ENCODE assay signal across 27 cellular contexts in the genomic region with DNA sequence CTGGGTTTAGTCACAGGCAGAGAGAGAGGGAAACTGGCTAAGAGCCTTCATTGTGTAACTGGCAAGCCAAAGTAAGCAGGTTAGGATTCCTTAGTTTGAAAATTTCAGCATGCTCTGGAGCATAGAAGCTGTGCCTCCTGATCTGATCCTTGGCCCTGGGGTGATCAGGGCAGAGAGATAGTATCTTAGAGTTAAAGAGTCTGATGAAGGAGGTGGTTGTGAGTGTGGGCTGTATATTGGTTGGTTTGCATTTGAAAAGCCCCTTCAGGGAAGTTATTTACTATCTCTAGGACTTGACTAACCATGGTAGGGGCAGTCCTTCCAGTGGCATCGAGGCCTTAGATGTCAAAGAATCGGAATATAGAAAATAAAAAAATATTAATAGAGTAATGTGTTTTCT.
A peak's percentile ranks its signal among the peaks of the same experiment; 100 is the strongest.
DNase-seq lines count a peak whose midpoint lies in the region; ATAC-seq, FAIRE-seq and TF ChIP-seq lines count a peak whose summit lies in the region.
"Had no signal": no experiment of that assay in that cellular context is flagged by ENCODE, and none has a peak within 500 bp of the region (broad histone marks: within the 10 kb centered on the region; RNA-seq: fewer than 3 reads in every experiment).

No MANE protein-coding gene starts in this region.

- POLR2A ChIA-PET in H1 (lab: Charles Lee; ENCODE audit: partially characterized antibody), result no interaction called here

- H3K14ac ChIP-seq in H1 (ENCODE audit: insufficient read length), result no peak overlapping the region

- H3K27ac Mint-ChIP-seq in GM23338, result no peak overlapping the region; the same call in 1 of the 2 replicates
- no peak overlapping the region for H3K27ac Mint-ChIP-seq in HFFc6
- H3K27ac Mint-ChIP-seq: CD14-positive monocyte; CD4-positive, alpha-beta memory T cell; CD4-positive, CD25-positive, alpha-beta regulatory T cell; CD8-positive, alpha-beta memory T cell had no signal

- H2BK5ac ChIP-seq in H1 (ENCODE audit: low read depth, low read length) (peak overlapping the region; percentile 73; the same call in 1 of the 2 replicates), mesendoderm (ENCODE audit: low read length) (no peak overlapping the region)

- TF ChIP-seq POLR2A in H1 (IDR thresholded peaks at IDR 0.05; ENCODE audit: control extremely low read depth in 1 of 2, low read depth in 2 of 2, low read length in 2 of 2), result no peak

- CTCF ChIA-PET in H1 (lab: Charles Lee; ENCODE audit: partially characterized antibody), result interaction anchor here (0.9 to 1.5 kb wide), 2 partner anchors 11 to 13 kb away, joined by 3 to 5 read pairs; no protein-coding TSS in a partner anchor

- no peak overlapping the region for H2BK20ac ChIP-seq in H1 (ENCODE audit: low read length)

- H3K9me2 ChIP-seq in GM23338 (ENCODE audit: insufficient read depth), result no peaks in the 10 kb centered on the region

- H3K18ac ChIP-seq in H1 (ENCODE audit: extremely low read depth, low read length) (no peak overlapping the region), mesendoderm (ENCODE audit: low read length) (no peak overlapping the region)

- no peak overlapping the region for H3K23ac ChIP-seq in H1 (ENCODE audit: insufficient read length)
- no peak overlapping the region for H3K23ac ChIP-seq in mesendoderm (ENCODE audit: low read length)

- peaks cover 10 to 17% of the 10 kb centered on the region in 2 experiments for H3K9me3 ChIP-seq in H1 (ENCODE audit: insufficient read depth in 2 of 2, low read depth in 1 of 2, low read length in 1 of 2)
- H3K9me3 ChIP-seq: BE2C had no signal

- ATAC-seq in GM23338 (peak; percentile 46; the same call in 2 of the 3 replicates), HG02798 (IDR thresholded peaks at IDR 0.05; ENCODE audit: poor library complexity, unreplicated experiment) (no peak)

- TF ChIP-seq EP300 in H1 (IDR thresholded peaks at IDR 0.05; ENCODE audit: borderline replicate concordance in 1 of 2, low read depth in 2 of 2, low read length in 2 of 2), result no peak

- H2BK120ac ChIP-seq in H1 (replicated peaks; ENCODE audit: low read depth, low read length) (no peak overlapping the region), mesendoderm (ENCODE audit: low read depth, low read length) (no peak overlapping the region)

- H3K36me3 ChIP-seq in GM23338 (ENCODE audit: insufficient read depth) (no peaks in the 10 kb centered on the region), H1 (ENCODE audit: control insufficient read depth in 2 of 4, insufficient read depth in 4 of 4, low read length in 3 of 4) (peaks cover 0 to 3% (median 0%) of the 10 kb centered on the region in 4 experiments; a peak in 1 of 8 replicates), mesendoderm (ENCODE audit: control insufficient read depth, insufficient read depth, low read length) (no peaks in the 10 kb centered on the region)
- H3K36me3 ChIP-seq: BE2C, BLaER1 had no signal

- H3K9me3 Mint-ChIP-seq in GM23338 (peaks cover 28% of the 10 kb centered on the region), HFFc6 (peaks cover 31% of the 10 kb centered on the region)

- H3K4me2 ChIP-seq in GM23338 (no peak overlapping the region), H1 (ENCODE audit: insufficient read depth in 1 of 2, low read depth in 2 of 2, low read length in 2 of 2) (no peak overlapping the region), mesendoderm (ENCODE audit: low read length) (no peak overlapping the region)
- H3K4me2 ChIP-seq: BLaER1 had no signal

- TF ChIP-seq CTCF in GM23338 (conservative IDR thresholded peaks at IDR 0.05; ENCODE audit: low read depth in 2 of 2), result no peak
- TF ChIP-seq CTCF in H1 (IDR thresholded peaks at IDR 0.05; ENCODE audit: control extremely low read depth in 1 of 3, insufficient read depth in 1 of 3, low read depth in 1 of 3, low read length in 3 of 3), result no peak
- no peak for TF ChIP-seq CTCF in HFFc6 (IDR thresholded peaks at IDR 0.05)

- peaks cover 25% of the 10 kb centered on the region for H3K36me3 Mint-ChIP-seq in GM23338 (ENCODE audit: low read depth)
- no peaks in the 10 kb centered on the region for H3K36me3 Mint-ChIP-seq in HFFc6 (ENCODE audit: low read depth)
- H3K36me3 Mint-ChIP-seq: CD14-positive monocyte; CD4-positive, CD25-positive, alpha-beta regulatory T cell had no signal

- no peak for TF ChIP-seq RAD21 in H1 (IDR thresholded peaks at IDR 0.05 in 1 of 2, conservative IDR thresholded peaks at IDR 0.05 in 1 of 2; ENCODE audit: low read depth in 2 of 2, low read length in 2 of 2)

- no peak overlapping the region for H2BK12ac ChIP-seq in H1 (ENCODE audit: low read depth, low read length)

- H4K91ac ChIP-seq in H1 (replicated peaks; ENCODE audit: insufficient read length, low read length), result no peak overlapping the region

- H2AFZ ChIP-seq in GM23338 (no peak overlapping the region), H1 (ENCODE audit: low read length) (no peak overlapping the region)

- WGBS in H1 (ENCODE audit: extremely low coverage in 1 of 2, insufficient coverage in 1 of 2, insufficient read length in 1 of 2, insufficient replicate concordance in 2 of 2, low coverage in 1 of 2, low lambda C conversion rate in 2 of 2, missing lambda C conversion rate in 1 of 2), 2 experiments, result 88% methylated on average over 2 of the region's 2 CpGs; no CpG with 5 or more reads in 1 of the 2 experiments
- WGBS in mesendoderm (ENCODE audit: extremely low coverage, insufficient coverage, low lambda C conversion rate), result no CpG with 5 or more reads among the region's 2 CpGs

- no peak overlapping the region for H3K56ac ChIP-seq in H1 (replicated peaks; ENCODE audit: insufficient read length, low read depth, low read length)
- no peak overlapping the region for H3K56ac ChIP-seq in mesendoderm (ENCODE audit: low read length)

- H3K4me3 Mint-ChIP-seq in GM23338, result no peak overlapping the region
- no peak overlapping the region for H3K4me3 Mint-ChIP-seq in HFFc6
- H3K4me3 Mint-ChIP-seq: CD14-positive monocyte; CD4-positive, alpha-beta memory T cell; CD4-positive, CD25-positive, alpha-beta regulatory T cell; CD8-positive, alpha-beta memory T cell had no signal

- no peaks in the 10 kb centered on the region for H3K79me1 ChIP-seq in H1 (ENCODE audit: low read depth, low read length)
- no peaks in the 10 kb centered on the region for H3K79me1 ChIP-seq in mesendoderm (ENCODE audit: low read length)

- DNase-seq in GM23338 (ENCODE audit: low spot score), result peak; percentile 12
- DNase-seq in H1 (ENCODE audit: low read depth in 1 of 2, low spot score in 2 of 2), result no peak
- peak; percentile 53 for DNase-seq in mesendoderm
- no peak for DNase-seq in HFFc6
- no peak for DNase-seq in NCI-H146 treated with DMSO at 0.1 percent for 48 hours (lab: John Stamatoyannopoulos, UW; ENCODE audit: unreplicated experiment)
- DNase-seq in activated T-cell treated with anti-CD3 and anti-CD28 coated beads for 4 hours, result no peak
- DNase-seq: 8988T; ACHN; BE2C; C1 segment of cervical spinal cord; CD4-positive, alpha-beta memory T cell; CD4-positive, CD25-positive, alpha-beta regulatory T cell; CD8-positive, alpha-beta memory T cell; COR-L47; DMS 273 treated with DMSO at 0.1 percent for 48 hours; DMS153; DMS53; DMS79; DND-41; EL; GF-D8 had no signal

- FAIRE-seq in H1 (lab: Jason Lieb, UNC), result peak; percentile 13
- FAIRE-seq: A204.1, G401.6, GM12891 had no signal

- H3K27me3 ChIP-seq in GM23338 (ENCODE audit: insufficient read depth) (no peaks in the 10 kb centered on the region), H1 (replicated peaks in 1 of 4; ENCODE audit: control insufficient read depth in 3 of 4, extremely low read depth in 1 of 4, insufficient read depth in 3 of 4, low read length in 3 of 4) (no peaks in the 10 kb centered on the region), mesendoderm (ENCODE audit: insufficient read depth, low read length, poor library complexity) (no peaks in the 10 kb centered on the region)
- H3K27me3 ChIP-seq: BE2C, BLaER1 had no signal

- H3K79me2 ChIP-seq in GM23338 (replicated peaks; ENCODE audit: insufficient read depth) (no peaks in the 10 kb centered on the region), H1 (ENCODE audit: control insufficient read depth in 1 of 2, insufficient read depth in 2 of 2, low read length in 2 of 2) (no peaks in the 10 kb centered on the region), mesendoderm (ENCODE audit: control insufficient read depth, insufficient read depth, low read length) (no peaks in the 10 kb centered on the region)

- H3K9ac ChIP-seq in H1 (replicated peaks in 1 of 4; ENCODE audit: extremely low read depth in 1 of 4, low read depth in 3 of 4, low read length in 3 of 4) (no peak overlapping the region), mesendoderm (ENCODE audit: low read length) (no peak overlapping the region)
- H3K9ac ChIP-seq: BLaER1 had no signal

- H3K23me2 ChIP-seq in H1 (ENCODE audit: low read depth, low read length), result no peaks in the 10 kb centered on the region

- peaks cover 4% of the 10 kb centered on the region; the same call in 1 of the 2 replicates for H3K4me1 ChIP-seq in GM23338 (ENCODE audit: insufficient read depth)
- peaks cover 0 to 4% (median 3%) of the 10 kb centered on the region in 4 experiments; a peak in 2 of 7 replicates for H3K4me1 ChIP-seq in H1 (replicated peaks in 1 of 4; ENCODE audit: control insufficient read depth in 3 of 4, insufficient read depth in 4 of 4, low read length in 3 of 4)
- no peaks in the 10 kb centered on the region for H3K4me1 ChIP-seq in mesendoderm (ENCODE audit: control insufficient read depth, low read depth, low read length)
- H3K4me1 ChIP-seq: BE2C, BLaER1 had no signal

- no peaks in the 10 kb centered on the region for H3K27me3 Mint-ChIP-seq in GM23338 (ENCODE audit: insufficient read depth, low read depth, poor library complexity)
- 0 out of 2 replicates have a peak, but pooled peaks cover 2% of the 10 kb centered on the region for H3K27me3 Mint-ChIP-seq in HFFc6 (ENCODE audit: insufficient read depth)
- H3K27me3 Mint-ChIP-seq: CD8-positive, alpha-beta memory T cell had no signal

- H2AK5ac ChIP-seq in H1 (ENCODE audit: low read depth, low read length), result no peak overlapping the region
- H2AK5ac ChIP-seq in mesendoderm (ENCODE audit: low read length), result no peak overlapping the region

- no peak overlapping the region for H3K4me3 ChIP-seq in GM23338
- no peak overlapping the region for H3K4me3 ChIP-seq in H1 (ENCODE audit: extremely low read depth in 1 of 4, insufficient read depth in 2 of 4, low read depth in 3 of 4, low read length in 4 of 4)
- H3K4me3 ChIP-seq in mesendoderm (ENCODE audit: low read length), result no peak overlapping the region
- H3K4me3 ChIP-seq: BLaER1 had no signal

- H4K20me1 ChIP-seq in GM23338 (replicated peaks; ENCODE audit: insufficient read depth) (no peaks in the 10 kb centered on the region), H1 (replicated peaks in 1 of 2; ENCODE audit: control insufficient read depth in 1 of 2, insufficient read depth in 2 of 2, low read length in 2 of 2) (no peaks in the 10 kb centered on the region)
- H4K20me1 ChIP-seq: BLaER1 had no signal

- H3K4ac ChIP-seq in H1 (replicated peaks; ENCODE audit: insufficient read length, low read depth, low read length) (no peak overlapping the region), mesendoderm (ENCODE audit: low read depth, low read length) (no peak overlapping the region)

- no peak overlapping the region for H2BK15ac ChIP-seq in H1 (ENCODE audit: low read length)
- no peak overlapping the region for H2BK15ac ChIP-seq in mesendoderm (replicated peaks; ENCODE audit: low read depth)

- no peaks in the 10 kb centered on the region for H3F3A ChIP-seq in GM23338 (replicated peaks; ENCODE audit: low read depth)

- H3K27ac ChIP-seq in GM23338 (ENCODE audit: low read depth) (no peak overlapping the region), H1 (ENCODE audit: low read depth, low read length) (no peak overlapping the region), mesendoderm (ENCODE audit: low read depth, low read length) (no peak overlapping the region)
- H3K27ac ChIP-seq: BLaER1 had no signal

- H3K4me1 Mint-ChIP-seq in GM23338 (peaks cover 5% of the 10 kb centered on the region; the same call in 1 of the 3 replicates), HFFc6 (ENCODE audit: low read depth) (no peaks in the 10 kb centered on the region)
- H3K4me1 Mint-ChIP-seq: CD14-positive monocyte; CD4-positive, CD25-positive, alpha-beta regulatory T cell; CD8-positive, alpha-beta memory T cell had no signal

- H4K5ac ChIP-seq in H1 (ENCODE audit: insufficient read length, low read depth, low read length) (no peak overlapping the region), mesendoderm (ENCODE audit: low read length) (no peak overlapping the region)

- H4K8ac ChIP-seq in H1 (ENCODE audit: extremely low read depth, insufficient read depth, low read length) (no peak overlapping the region), mesendoderm (ENCODE audit: low read depth, low read length) (no peak overlapping the region)

Comparison
In these comparisons a context has a peak if more than half of its experiments do, and no peak if none do; other contexts are left out.
1. DNase-seq: peak in GM23338 (single experiment) and mesendoderm (single experiment); none in H1 (0 of 2), HFFc6 (single experiment), NCI-H146 treated with DMSO at 0.1 percent for 48 hours (single experiment) and activated T-cell treated with anti-CD3 and anti-CD28 coated beads for 4 hours (single experiment).